Comparison of ENCODE assay signal across 22 cellular contexts in the genomic region with DNA sequence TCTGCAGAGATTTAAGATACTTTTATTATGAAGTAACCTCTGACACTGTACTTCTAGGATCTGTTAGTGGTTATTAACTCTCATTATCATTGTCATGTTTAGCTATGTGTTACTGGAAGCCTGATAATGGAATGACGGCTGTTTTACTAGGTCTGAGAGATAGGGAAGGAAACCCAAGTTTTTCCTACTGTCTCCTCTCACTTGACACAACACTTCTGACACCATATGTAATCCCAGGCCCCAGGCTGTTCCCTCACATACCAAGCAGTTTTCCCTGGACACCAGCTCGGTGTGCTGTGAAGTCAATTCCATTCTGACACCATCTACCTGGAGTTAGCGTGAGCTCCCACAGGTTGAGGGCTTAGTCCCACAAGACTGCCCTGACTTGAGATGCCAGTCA.
"Had no signal": no experiment of that assay in that cellular context is flagged by ENCODE, and none has a peak within 500 bp of the region (broad histone marks: within the 10 kb centered on the region; RNA-seq: fewer than 3 reads in every experiment).

No MANE protein-coding gene starts in this region.

- H3K4me3 ChIP-seq: colonic mucosa, esophagus squamous epithelium, gastrocnemius medialis, heart right ventricle, left lung, lower lobe of right lung had no signal

- H3K4me1 Mint-ChIP-seq: endodermal cell had no signal

- H3K27me3 ChIP-seq: colonic mucosa, esophagus squamous epithelium, gastrocnemius medialis, left lung had no signal

- H3K27ac Mint-ChIP-seq: dendritic cell treated with granulocyte-macrophage colony-stimulating factor and Interleukin-4, amounts not matched to agents 40 ng/mL and 50 ng/mL, for 4 days; endodermal cell; naive thymus-derived CD4-positive, alpha-beta T cell had no signal

- H3K36me3 ChIP-seq: colonic mucosa had no signal

- ATAC-seq: effector memory CD8-positive, alpha-beta T cell; esophagus mucosa; gastrocnemius medialis; left lung; lower lobe of right lung; naive thymus-derived CD4-positive, alpha-beta T cell had no signal

- H3K4me3 Mint-ChIP-seq: dendritic cell treated with granulocyte-macrophage colony-stimulating factor and Interleukin-4, amounts not matched to agents 40 ng/mL and 50 ng/mL, for 4 days; effector memory CD8-positive, alpha-beta T cell; endodermal cell; naive thymus-derived CD4-positive, alpha-beta T cell had no signal

- H3K27ac ChIP-seq: colonic mucosa, epithelial cell of prostate, esophagus squamous epithelium, gastrocnemius medialis, heart right ventricle, left lung, lower lobe of right lung had no signal

- H3K27me3 Mint-ChIP-seq: dendritic cell treated with granulocyte-macrophage colony-stimulating factor and Interleukin-4, amounts not matched to agents 40 ng/mL and 50 ng/mL, for 4 days; effector memory CD8-positive, alpha-beta T cell; naive thymus-derived CD4-positive, alpha-beta T cell had no signal

- DNase-seq: colonic mucosa; cortex of kidney; effector CD8-positive, alpha-beta T cell; effector memory CD8-positive, alpha-beta T cell; endodermal cell; esophagus squamous epithelium; foreskin fibroblast; foreskin melanocyte; gastrocnemius medialis; glutamatergic neuron; head of caudate nucleus; heart right ventricle; hippocampal formation; left cardiac atrium; left lung; lower lobe of right lung; mesenchymal stem cell; midbrain; naive thymus-derived CD4-positive, alpha-beta T cell had no signal

- H3K4me1 ChIP-seq: colonic mucosa, esophagus squamous epithelium, gastrocnemius medialis, left lung, lower lobe of right lung had no signal

- H3K9me3 ChIP-seq: colonic mucosa, esophagus squamous epithelium, gastrocnemius medialis, heart right ventricle, left lung, lower lobe of right lung had no signal
